27 cellular contexts compared by ENCODE assay signal in genomic region chr9:127662617-127663016, GRCh38. TPM values are rescaled to one million over a fixed set of nuclear protein-coding genes. Genes with fewer than 3 reads are reported as not detected.
"Had no signal": no experiment of that assay in that cellular context is flagged by ENCODE, and none has a peak within 500 bp of the region (broad histone marks: within the 10 kb centered on the region; RNA-seq: fewer than 3 reads in every experiment).

No MANE protein-coding gene starts in this region.

- ATAC-seq: activated T-cell treated with anti-CD3 and anti-CD28 coated beads, Interleukin-2, amount 50 U/mL, for 4 hours; foreskin keratinocyte; left lobe of liver; lower lobe of right lung; sciatic nerve; stimulated activated naive B cell treated with anti-CD40 and anti-IgM and Interleukin-4, amounts not matched to agents 10 μg/mL and 1 μg/mL and 100 μg/mL, for 72 hours; upper lobe of right lung had no signal

- H3K27ac Mint-ChIP-seq: activated naive CD8-positive, alpha-beta T cell; activated T-helper 2 cell treated with anti-CD3 and anti-CD28 coated beads, Interferon-gamma antibody, Interleukin-2, Interleukin-4, amounts not matched to agents 10 μg/mL and 5 μg/mL and 100 μg/mL, durations not matched to agents 14 hours and 24 hours and 36 hours; dendritic cell treated with granulocyte-macrophage colony-stimulating factor and Interleukin-4, amounts not matched to agents 40 ng/mL and 50 ng/mL, for 4 days; nephron progenitor cell; stimulated activated naive B cell treated with anti-CD40 and anti-IgM and Interleukin-4, amounts not matched to agents 10 μg/mL and 1 μg/mL and 100 μg/mL, for 72 hours had no signal

- H3K4me1 ChIP-seq: foreskin keratinocyte, upper lobe of right lung had no signal

- H3K4me1 Mint-ChIP-seq: stimulated activated naive B cell treated with anti-CD40 and anti-IgM and Interleukin-4, amounts not matched to agents 10 μg/mL and 1 μg/mL and 100 μg/mL, for 72 hours had no signal

- H3K4me2 ChIP-seq: smooth muscle cell had no signal

- H3K27me3 ChIP-seq: foreskin keratinocyte, upper lobe of right lung had no signal

- H3K4me3 Mint-ChIP-seq: activated naive CD8-positive, alpha-beta T cell; activated T-cell treated with anti-CD3 and anti-CD28 coated beads, Interleukin-2, amount 50 U/mL, for 4 hours; dendritic cell treated with granulocyte-macrophage colony-stimulating factor and Interleukin-4, amounts not matched to agents 40 ng/mL and 50 ng/mL, for 4 days; nephron progenitor cell; stimulated activated naive B cell treated with anti-CD40 and anti-IgM and Interleukin-4, amounts not matched to agents 10 μg/mL and 1 μg/mL and 100 μg/mL, for 72 hours had no signal

- H3K27me3 Mint-ChIP-seq: activated naive CD8-positive, alpha-beta T cell; dendritic cell treated with granulocyte-macrophage colony-stimulating factor and Interleukin-4, amounts not matched to agents 40 ng/mL and 50 ng/mL, for 4 days had no signal

- H3K27ac ChIP-seq: foreskin keratinocyte, lower lobe of right lung, upper lobe of right lung had no signal

- H3K36me3 Mint-ChIP-seq: stimulated activated naive B cell treated with anti-CD40 and anti-IgM and Interleukin-4, amounts not matched to agents 10 μg/mL and 1 μg/mL and 100 μg/mL, for 72 hours had no signal

- H3K9me3 ChIP-seq: lower lobe of right lung, upper lobe of right lung had no signal

- FAIRE-seq: kidney had no signal

- H3K4me3 ChIP-seq: lower lobe of right lung, smooth muscle cell, upper lobe of right lung had no signal

- H3K9me3 Mint-ChIP-seq: activated T-cell treated with anti-CD3 and anti-CD28 coated beads, Interleukin-2, amount 50 U/mL, for 4 hours; activated T-helper 2 cell treated with anti-CD3 and anti-CD28 coated beads, Interferon-gamma antibody, Interleukin-2, Interleukin-4, amounts not matched to agents 10 μg/mL and 5 μg/mL and 100 μg/mL, durations not matched to agents 14 hours and 24 hours and 36 hours; dendritic cell treated with granulocyte-macrophage colony-stimulating factor and Interleukin-4, amounts not matched to agents 40 ng/mL and 50 ng/mL, for 4 days; nephron progenitor cell; stimulated activated naive B cell treated with anti-CD40 and anti-IgM and Interleukin-4, amounts not matched to agents 10 μg/mL and 1 μg/mL and 100 μg/mL, for 72 hours had no signal

- DNase-seq: activated CD4-positive, alpha-beta T cell treated with anti-CD3 and anti-CD28 coated beads for 4 hours; activated CD4-positive, alpha-beta T cell treated with anti-CD3 and anti-CD28 coated beads, Interleukin-2, amount 50 U/mL, for 48 hours; activated CD4-positive, CD25-positive, alpha-beta regulatory T cell; activated CD8-positive, alpha-beta memory T cell treated with anti-CD3 and anti-CD28 coated beads, Interleukin-2, amount 50 U/mL, for 48 hours; activated naive CD4-positive, alpha-beta T cell; activated T-cell treated with anti-CD3 and anti-CD28 coated beads, Interleukin-2, amount 50 U/mL, for 4 hours; effector CD8-positive, alpha-beta T cell; foreskin keratinocyte; kidney; lower lobe of right lung; nephron progenitor cell; occipital lobe; posterior cingulate gyrus; stimulated activated CD4-positive, alpha-beta T cell treated with anti-CD3 and anti-CD28 coated beads, Interleukin-15, amount 100 ng/mL, for 24 hours; stimulated activated CD8-positive, alpha-beta memory T cell treated with anti-CD3 and anti-CD28 coated beads, Interleukin-4, amount 100 ng/mL, for 48 hours; stimulated activated naive B cell treated with anti-CD40 and anti-IgM and Interleukin-4, amounts not matched to agents 10 μg/mL and 1 μg/mL and 100 μg/mL, for 72 hours; T-helper 9 cell; upper lobe of right lung had no signal

RNA-seq across cellular contexts. Expression of gene CFAP157, which starts 44.2 kb away (rescaled TPM):
- total RNA-seq: activated CD8-positive, alpha-beta memory T cell treated with anti-CD3 and anti-CD28 coated beads for 36 hours; activated T-cell treated with anti-CD3 and anti-CD28 coated beads, Interleukin-2, amount 50 U/mL, for 4 hours; chondrocyte; foreskin keratinocyte; glomerular endothelial cell; left lobe of liver; smooth muscle cell had no signal

RNA-seq across cellular contexts. Expression of gene TTC16, which starts 53.3 kb away (rescaled TPM):
- total RNA-seq: chondrocyte, foreskin keratinocyte, glomerular endothelial cell, left lobe of liver, occipital lobe, smooth muscle cell had no signal
- polyA plus RNA-seq: foreskin keratinocyte had no signal
